Comparison of ENCODE assay signal across 8 cellular contexts in genomic region chr1:27298632-27299384, GRCh38. TPM values are rescaled to one million over a fixed set of nuclear protein-coding genes. Genes with fewer than 3 reads are reported as not detected.
DNase-seq lines count a peak whose midpoint lies in the region; ATAC-seq and TF ChIP-seq lines count a peak whose summit lies in the region.
"Had no signal": no experiment of that assay in that cellular context is flagged by ENCODE, and none has a peak within 500 bp of the region (broad histone marks: within the 10 kb centered on the region; RNA-seq: fewer than 3 reads in every experiment).

No MANE protein-coding gene starts in this region.

- H3K27ac ChIP-seq in cingulate gyrus (ENCODE audit: low read depth, low read length), result peak overlapping the region; percentile 86
- peak overlapping the region; percentile 85 for H3K27ac ChIP-seq in muscle layer of duodenum (ENCODE audit: low read length)
- H3K27ac ChIP-seq in right lobe of liver, result no peak overlapping the region

- H3K9me3 Mint-ChIP-seq in type B pancreatic cell, result no peaks in the 10 kb centered on the region

- peaks cover 40 to 62% of the 10 kb centered on the region in 2 donors for H3K36me3 ChIP-seq in muscle layer of duodenum (ENCODE audit: control insufficient read depth in 1 of 2, insufficient read depth in 2 of 2, low read length in 2 of 2)
- peaks cover 0 to 54% (median 9%) of the 10 kb centered on the region in 4 donors for H3K36me3 ChIP-seq in right lobe of liver

- no CpG with 5 or more reads among the region's 8 CpGs for WGBS in right lobe of liver (ENCODE audit: insufficient coverage, low coverage, low lambda C conversion rate, missing lambda C conversion rate)

- H3K36me3 Mint-ChIP-seq in type B pancreatic cell, result peaks cover 6% of the 10 kb centered on the region

- peak overlapping the region; percentile 70 for H3K4me3 Mint-ChIP-seq in type B pancreatic cell

- peak overlapping the region in 1 of 2 donors; percentile 7 for H3K4me3 ChIP-seq in muscle layer of duodenum (ENCODE audit: low read depth in 1 of 2, low read length in 2 of 2)
- no peak overlapping the region for H3K4me3 ChIP-seq in right lobe of liver

- H3K27me3 Mint-ChIP-seq in type B pancreatic cell, result no peaks in the 10 kb centered on the region

- H3K27me3 ChIP-seq in muscle layer of duodenum (ENCODE audit: low read depth, low read length) (no peaks in the 10 kb centered on the region), right lobe of liver (no peaks in the 10 kb centered on the region)

- TF ChIP-seq CTCF in type B pancreatic cell (conservative IDR thresholded peaks at IDR 0.05) (no peak), right lobe of liver (IDR thresholded peaks at IDR 0.05) (no peak)

- peaks cover 23% of the 10 kb centered on the region for H3K4me1 Mint-ChIP-seq in type B pancreatic cell (ENCODE audit: unreplicated experiment)

- intact Hi-C loops in right lobe of liver (cut with DNase I), result loop anchor here in 1 of 2 donors (5.0 to 10.0 kb wide), 2 partner anchors 98 to 104 kb away; no protein-coding TSS in a partner anchor

- H3K9me3 ChIP-seq in muscle layer of duodenum (ENCODE audit: control insufficient read depth in 1 of 2, low read length in 2 of 2) (no peaks in the 10 kb centered on the region), right lobe of liver (no peaks in the 10 kb centered on the region)

- no peak for ATAC-seq in GM18520 (IDR thresholded peaks at IDR 0.05; ENCODE audit: unreplicated experiment)
- ATAC-seq in right lobe of liver, result no peak

- peak overlapping the region; percentile 93 for H3K27ac Mint-ChIP-seq in type B pancreatic cell

- no peak for TF ChIP-seq POLR2A in right lobe of liver (IDR thresholded peaks at IDR 0.05)

- H3K4me1 ChIP-seq in muscle layer of duodenum (ENCODE audit: control insufficient read depth in 1 of 2, insufficient read depth in 2 of 2, low read length in 2 of 2) (peaks cover 14 to 40% of the 10 kb centered on the region in 2 donors), right lobe of liver (no peaks in the 10 kb centered on the region)

- DNase-seq in NCI-H446 treated with DMSO at 0.1 percent for 48 hours (lab: John Stamatoyannopoulos, UW) (peak; percentile 84), type B pancreatic cell (ENCODE audit: extremely low spot score, unreplicated experiment) (no peak), right lobe of liver (no peak)
- no peak for DNase-seq in activated naive CD4-positive, alpha-beta T cell (lab: John Stamatoyannopoulos, UW)
- DNase-seq: SHP77 had no signal

RNA-seq across cellular contexts. Expression of gene TMEM222, which starts 23.2 kb away (rescaled TPM):
- total RNA-seq in type B pancreatic cell (ENCODE audit: low replicate concordance), result 38.6 and 40.1 TPM in 2 replicates
- total RNA-seq in right lobe of liver, result 10 to 100 TPM; 15.1 to 22.6 (median 19.1) TPM

RNA-seq across cellular contexts. Expression of gene SYTL1, which starts 43.0 kb away (rescaled TPM):
- 37.2 and 105 TPM in 2 replicates for total RNA-seq in type B pancreatic cell (ENCODE audit: low replicate concordance)
- total RNA-seq in right lobe of liver, result 1 to 10 TPM in 1 of 6 experiments, under 1 TPM in 5; 0.37 to 1.7 (median 0.80) TPM

Comparison
In these comparisons a context has a peak if more than half of its experiments do, and no peak if none do; other contexts are left out.
1. H3K27ac ChIP-seq: peak in cingulate gyrus (single experiment) and muscle layer of duodenum (single experiment); none in right lobe of liver (0 of 3).
2. RNA of gene SYTL1, which starts 43.0 kb away (total RNA-seq): 37.2 to 105 TPM in type B pancreatic cell; 0.37 to 1.7 TPM in right lobe of liver; every median in the first group is over 10 times any median in the second.